ENCODE assay signal across 8 cellular contexts in the genomic region with DNA sequence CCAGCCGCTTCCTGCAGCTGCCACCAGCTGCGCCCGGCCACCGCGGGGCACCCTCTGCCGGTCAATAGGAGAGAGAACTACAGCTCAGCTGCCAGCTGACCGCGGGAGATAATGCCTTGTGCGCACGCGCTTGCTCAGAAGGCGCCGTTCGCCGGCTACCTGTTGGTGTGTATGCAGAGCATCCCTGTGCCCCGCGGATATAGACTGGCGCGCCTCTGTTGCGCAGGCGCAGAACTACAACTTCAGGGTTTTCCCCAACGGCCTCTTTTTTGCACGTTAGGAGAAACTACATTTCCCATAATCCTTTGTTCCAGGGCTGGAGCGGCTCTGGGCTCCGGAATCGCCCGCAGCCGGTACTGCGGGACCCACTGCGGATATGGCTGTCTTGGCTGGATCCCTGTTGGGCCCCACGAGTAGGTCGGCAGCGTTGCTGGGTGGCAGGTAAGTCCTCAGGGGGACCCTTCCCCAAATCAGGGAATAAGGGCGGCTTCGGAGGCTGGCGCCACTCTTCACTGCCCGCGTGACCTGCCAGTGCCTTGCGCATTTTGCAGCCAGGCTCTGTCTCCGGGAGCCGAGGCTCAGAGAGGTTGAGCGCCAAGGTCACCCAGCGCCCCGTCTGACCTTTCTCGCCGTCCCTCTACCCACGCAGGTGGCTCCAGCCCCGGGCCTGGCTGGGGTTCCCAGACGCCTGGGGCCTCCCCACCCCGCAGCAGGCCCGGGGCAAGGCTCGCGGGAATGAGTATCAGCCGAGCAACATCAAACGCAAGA. TPM values are rescaled to one million over a fixed set of nuclear protein-coding genes. Genes with fewer than 3 reads are reported as not detected.
DNase-seq lines count a peak whose midpoint lies in the region; ATAC-seq and TF ChIP-seq lines count a peak whose summit lies in the region.

A gene (plus strand): TSS at position 356 of the 768 bp plus-strand sequence. CDS start 21 bp downstream, at position 377.

- H3K27me3 Mint-ChIP-seq in activated naive CD8-positive, alpha-beta T cell treated with anti-CD3 and anti-CD28 coated beads for 36 hours = no peaks in the 10 kb centered on the region
- peaks cover 18% of the 10 kb centered on the region for H3K27me3 Mint-ChIP-seq in glutamatergic neuron (ENCODE audit: unreplicated experiment)
- H3K27me3 Mint-ChIP-seq in osteocyte (ENCODE audit: unreplicated experiment) = no peaks in the 10 kb centered on the region

- peaks cover 39% of the 10 kb centered on the region for H3K4me1 Mint-ChIP-seq in activated naive CD8-positive, alpha-beta T cell treated with anti-CD3 and anti-CD28 coated beads for 36 hours
- H3K4me1 Mint-ChIP-seq in glutamatergic neuron (ENCODE audit: low read depth, unreplicated experiment) (peaks cover 28% of the 10 kb centered on the region), osteocyte (ENCODE audit: unreplicated experiment) (peaks cover 42% of the 10 kb centered on the region)

- peak in 1 of 2 donors; percentile 86 for TF ChIP-seq POLR2A in thyroid gland (IDR thresholded peaks at IDR 0.05)

- H3K36me3 Mint-ChIP-seq in activated naive CD8-positive, alpha-beta T cell treated with anti-CD3 and anti-CD28 coated beads for 36 hours = peaks cover 16% of the 10 kb centered on the region
- H3K36me3 Mint-ChIP-seq in glutamatergic neuron (ENCODE audit: unreplicated experiment) = no peaks in the 10 kb centered on the region
- H3K36me3 Mint-ChIP-seq in osteocyte (ENCODE audit: unreplicated experiment) = no peaks in the 10 kb centered on the region

- H3K27ac Mint-ChIP-seq in activated naive CD8-positive, alpha-beta T cell treated with anti-CD3 and anti-CD28 coated beads for 36 hours = peak within 1 kb of the TSS; percentile 91
- H3K27ac Mint-ChIP-seq in glutamatergic neuron (ENCODE audit: unreplicated experiment) (peak within 1 kb of the TSS; percentile 93), osteocyte (ENCODE audit: unreplicated experiment) (peak within 1 kb of the TSS; percentile 88)

- peak; percentile 62 for ATAC-seq in HG02610 (IDR thresholded peaks at IDR 0.05; ENCODE audit: unreplicated experiment)

- H3K27me3 ChIP-seq in thyroid gland = no peaks in the 10 kb centered on the region

- WGBS in thyroid gland, 2 donors = 0 to 1% methylated on average over 17 to 21 of the region's 55 CpGs

- H3K27ac ChIP-seq in thyroid gland = peak within 1 kb of the TSS; percentile 90 to 91 (median 90)

- peak within 1 kb of the TSS; percentile 37 to 57 (median 55) for H3K4me3 ChIP-seq in thyroid gland (replicated peaks in 1 of 3)

- DNase-seq in GM10266 (ENCODE audit: extremely low spot score) = peak; percentile 90
- peak; percentile 99 for DNase-seq in NCI-H1092 treated with DMSO at 0.1 percent for 48 hours (lab: John Stamatoyannopoulos, UW)
- peak; percentile 99 for DNase-seq in SKM-1 treated with dmso at 0.1 percent for 144 hours (lab: John Stamatoyannopoulos, UW; ENCODE audit: unreplicated experiment)
- DNase-seq in activated naive CD8-positive, alpha-beta T cell treated with anti-CD3 and anti-CD28 coated beads for 36 hours = peak; percentile 95
- DNase-seq in glutamatergic neuron = peak; percentile 99
- peak; percentile 99 for DNase-seq in osteocyte (ENCODE audit: extremely low spot score, unreplicated experiment)
- DNase-seq in thyroid gland = peak; percentile 99

- peak; percentile 78 for TF ChIP-seq CTCF in GM10266 (IDR thresholded peaks at IDR 0.05; ENCODE audit: control insufficient read depth, insufficient read depth, low read depth, missing control alignments)
- TF ChIP-seq CTCF in glutamatergic neuron (IDR thresholded peaks at IDR 0.05; ENCODE audit: partially characterized antibody, unreplicated experiment) = peak; percentile 70
- peak; percentile 77 for TF ChIP-seq CTCF in osteocyte (IDR thresholded peaks at IDR 0.05)
- peak; percentile 21 to 96 (median 86) for TF ChIP-seq CTCF in thyroid gland (IDR thresholded peaks at IDR 0.05)

- no peaks in the 10 kb centered on the region for H3K9me3 ChIP-seq in thyroid gland

- H3K4me3 Mint-ChIP-seq in activated naive CD8-positive, alpha-beta T cell treated with anti-CD3 and anti-CD28 coated beads for 36 hours = peak within 1 kb of the TSS; percentile 91
- H3K4me3 Mint-ChIP-seq in glutamatergic neuron (ENCODE audit: unreplicated experiment) (peak within 1 kb of the TSS; percentile 94), osteocyte (ENCODE audit: unreplicated experiment) (peak within 1 kb of the TSS; percentile 85)

- H3K4me1 ChIP-seq in thyroid gland = peaks cover 44 to 46% of the 10 kb centered on the region in 2 donors

- H3K36me3 ChIP-seq in thyroid gland = no peaks in the 10 kb centered on the region

- intact Hi-C loops in thyroid gland (cut with DNase I) = no loop called here

- no peaks in the 10 kb centered on the region for H3K9me3 Mint-ChIP-seq in activated naive CD8-positive, alpha-beta T cell treated with anti-CD3 and anti-CD28 coated beads for 36 hours
- H3K9me3 Mint-ChIP-seq in glutamatergic neuron (ENCODE audit: unreplicated experiment) (peaks cover 25% of the 10 kb centered on the region), osteocyte (ENCODE audit: unreplicated experiment) (no peaks in the 10 kb centered on the region)

RNA-seq across cellular contexts. Expression of the gene that starts here (rescaled TPM):
- total RNA-seq in activated naive CD8-positive, alpha-beta T cell treated with anti-CD3 and anti-CD28 coated beads for 36 hours = 100 to 1,000 TPM; 122 to 128 TPM
- 80.7 TPM for total RNA-seq in glutamatergic neuron (ENCODE audit: unreplicated experiment)
- total RNA-seq in osteocyte = 66.9 and 78.8 TPM in 2 replicates
- 100 to 1,000 TPM in 3 of 4 donors, 10 to 100 TPM in 1; 95.8 to 311 (median 149) TPM for total RNA-seq in thyroid gland

Comparison
In these comparisons a context has a peak if more than half of its experiments do, and no peak if none do; other contexts are left out.
1. Peak in every context shown above with its lines: DNase-seq, ATAC-seq, H3K4me3 ChIP-seq and H3K27ac ChIP-seq.